ENCODE assay signal across 1 cellular context in genomic region chr19:7004313-7004931, GRCh38.
TF ChIP-seq lines count a peak whose summit lies in the region.

No MANE protein-coding gene starts in this region.

TF ChIP-seq in K562, 482 proteins besides CTCF, POLR2A, EP300 and RAD21:
- TF ChIP-seq E2F6 (IDR thresholded peaks at IDR 0.05; ENCODE audit: borderline replicate concordance in 1 of 2, extremely low read depth in 1 of 2, insufficient read depth in 1 of 2, insufficient read length in 1 of 2, low read depth in 1 of 2, low read length in 1 of 2, poor library complexity in 1 of 2, severe bottlenecking in 1 of 2) (no peak), SIN3B (IDR thresholded peaks at IDR 0.05; ENCODE audit: low read depth) (no peak), ATF7 (IDR thresholded peaks at IDR 0.05) (no peak), CREB1 (IDR thresholded peaks at IDR 0.05) (no peak), CREB1 (CRISPR knock-in tag; IDR thresholded peaks at IDR 0.05) (no peak), MCM2 (IDR thresholded peaks at IDR 0.05; ENCODE audit: low read depth) (no peak), NFRKB (IDR thresholded peaks at IDR 0.05; ENCODE audit: low read depth) (no peak), NR2F6 (CRISPR knock-in tag; IDR thresholded peaks at IDR 0.05) (no peak), ZNF584 (CRISPR knock-in tag; IDR thresholded peaks at IDR 0.05; ENCODE audit: low read depth) (no peak), PCBP2 (IDR thresholded peaks at IDR 0.05; ENCODE audit: low read depth, low read length, poor library complexity, severe bottlenecking) (no peak), HDGF (IDR thresholded peaks at IDR 0.05) (no peak), SFPQ (IDR thresholded peaks at IDR 0.05; ENCODE audit: low read depth, low read length) (no peak)
TF ChIP-seq in K562: peak in this region for 0.
